8 cellular contexts compared by ENCODE assay signal in genomic region chr15:64354683-64355558, GRCh38. TPM values are rescaled to one million over a fixed set of nuclear protein-coding genes. Genes with fewer than 3 reads are reported as not detected.
A peak's percentile ranks its signal among the peaks of the same experiment; 100 is the strongest.
DNase-seq lines count a peak whose midpoint lies in the region; ATAC-seq and TF ChIP-seq lines count a peak whose summit lies in the region.

No MANE protein-coding gene starts in this region.

- peak overlapping the region; percentile 32 for H3K27ac ChIP-seq in SJCRH30
- peak overlapping the region; percentile 72 for H3K27ac ChIP-seq in effector memory CD4-positive, alpha-beta T cell (ENCODE audit: insufficient read depth, low read length, poor library complexity, severe bottlenecking)

- no peak for TF ChIP-seq CTCF in AG09309 (IDR thresholded peaks at IDR 0.05; ENCODE audit: control insufficient read depth, insufficient read depth, low read depth, low read length, missing control alignments)

- no peaks in the 10 kb centered on the region for H3K27me3 ChIP-seq in SJCRH30
- H3K27me3 ChIP-seq in effector memory CD4-positive, alpha-beta T cell (replicated peaks; ENCODE audit: control insufficient read depth, insufficient read depth, low read length, poor library complexity, severe bottlenecking): no peaks in the 10 kb centered on the region

- peaks cover 22 to 23% of the 10 kb centered on the region in 2 donors for H3K4me1 Mint-ChIP-seq in natural killer cell treated with Interleukin-12 subunit alpha and Interleukin-12 subunit beta and Interleukin-15 and Interleukin-18, amount 100 ng/mL, for 72 hours (ENCODE audit: low read depth in 2 of 2)

- H3K27ac Mint-ChIP-seq in natural killer cell treated with Interleukin-12 subunit alpha and Interleukin-12 subunit beta and Interleukin-15 and Interleukin-18, amount 100 ng/mL, for 72 hours: peak overlapping the region; percentile 73 to 91

- H3K4me3 Mint-ChIP-seq in natural killer cell treated with Interleukin-12 subunit alpha and Interleukin-12 subunit beta and Interleukin-15 and Interleukin-18, amount 100 ng/mL, for 72 hours: peak overlapping the region; percentile 95

- H3K4me3 ChIP-seq in AG09309 (ENCODE audit: control insufficient read depth, low read depth, low read length) (peak overlapping the region; percentile 70), SJCRH30 (peak overlapping the region; percentile 72)
- peak overlapping the region; percentile 98 for H3K4me3 ChIP-seq in effector memory CD4-positive, alpha-beta T cell (ENCODE audit: insufficient read depth, low read depth, low read length, poor library complexity, severe bottlenecking)

- peaks cover 5% of the 10 kb centered on the region for H3K4me1 ChIP-seq in SJCRH30
- H3K4me1 ChIP-seq in effector memory CD4-positive, alpha-beta T cell (ENCODE audit: control insufficient read depth, insufficient read depth, low read length, poor library complexity, severe bottlenecking): no peaks in the 10 kb centered on the region

- no peaks in the 10 kb centered on the region for H3K9me3 ChIP-seq in SJCRH30 (replicated peaks)
- no peaks in the 10 kb centered on the region for H3K9me3 ChIP-seq in effector memory CD4-positive, alpha-beta T cell (ENCODE audit: control insufficient read depth, low read length)

- no peaks in the 10 kb centered on the region for H3K36me3 Mint-ChIP-seq in natural killer cell treated with Interleukin-12 subunit alpha and Interleukin-12 subunit beta and Interleukin-15 and Interleukin-18, amount 100 ng/mL, for 72 hours

- H3K36me3 ChIP-seq in SJCRH30: peaks cover 4% of the 10 kb centered on the region; the same call in 1 of the 2 replicates
- H3K36me3 ChIP-seq in effector memory CD4-positive, alpha-beta T cell (ENCODE audit: control insufficient read depth, insufficient read depth, low read length): no peaks in the 10 kb centered on the region

- no peak for DNase-seq in AG09309 (ENCODE audit: low read depth)
- DNase-seq in SJCRH30: peak; percentile 18 to 26
- no peak for DNase-seq in effector memory CD4-positive, alpha-beta T cell
- no peak for DNase-seq in natural killer cell treated with Interleukin-12 subunit alpha and Interleukin-12 subunit beta and Interleukin-15 and Interleukin-18, amount 100 ng/mL, for 72 hours (ENCODE audit: low spot score)
- DNase-seq in HPDE6-E6E7 (ENCODE audit: extremely low spot score): no peak
- no peak for DNase-seq in DMS79 (lab: John Stamatoyannopoulos, UW)

- H3K27me3 Mint-ChIP-seq in natural killer cell treated with Interleukin-12 subunit alpha and Interleukin-12 subunit beta and Interleukin-15 and Interleukin-18, amount 100 ng/mL, for 72 hours: no peaks in the 10 kb centered on the region

- ATAC-seq in GM21737 (IDR thresholded peaks at IDR 0.05; ENCODE audit: unreplicated experiment) (peak; percentile 24), GM21390 (IDR thresholded peaks at IDR 0.05; ENCODE audit: unreplicated experiment) (no peak)
- peak in 1 of 2 donors; percentile 34 for ATAC-seq in natural killer cell treated with Interleukin-12 subunit alpha and Interleukin-12 subunit beta and Interleukin-15 and Interleukin-18, amount 100 ng/mL, for 72 hours

- H3K9me3 Mint-ChIP-seq in natural killer cell treated with Interleukin-12 subunit alpha and Interleukin-12 subunit beta and Interleukin-15 and Interleukin-18, amount 100 ng/mL, for 72 hours: no peaks in the 10 kb centered on the region

RNA-seq across cellular contexts. Expression of gene CSNK1G1, which starts 1.1 kb away (rescaled TPM):
- total RNA-seq in SJCRH30 (2014; rRNA removed; shearing (Covaris generic)): 15.9 and 20.3 TPM in 2 replicates
- total RNA-seq in natural killer cell treated with Interleukin-12 subunit alpha and Interleukin-12 subunit beta and Interleukin-15 and Interleukin-18, amount 100 ng/mL, for 72 hours: 10 to 100 TPM; 35.4 to 47.5 TPM

RNA-seq across cellular contexts. Expression of gene PCLAF, which starts 26.3 kb away (rescaled TPM):
- total RNA-seq in SJCRH30 (2014; rRNA removed; shearing (Covaris generic)): 581 and 605 TPM in 2 replicates
- total RNA-seq in natural killer cell treated with Interleukin-12 subunit alpha and Interleukin-12 subunit beta and Interleukin-15 and Interleukin-18, amount 100 ng/mL, for 72 hours: 10 to 100 TPM; 47.7 to 90.0 TPM

RNA-seq across cellular contexts. Expression of gene TRIP4, which starts 32.7 kb away (rescaled TPM):
- total RNA-seq in SJCRH30 (2014; rRNA removed; shearing (Covaris generic)): 7.0 and 8.8 TPM in 2 replicates
- 10 to 100 TPM; 36.6 to 42.9 TPM for total RNA-seq in natural killer cell treated with Interleukin-12 subunit alpha and Interleukin-12 subunit beta and Interleukin-15 and Interleukin-18, amount 100 ng/mL, for 72 hours

Comparison
In these comparisons a context has a peak if more than half of its experiments do, and no peak if none do; other contexts are left out.
1. DNase-seq: peak in SJCRH30 (2 of 2); none in AG09309 (single experiment), effector memory CD4-positive, alpha-beta T cell (0 of 3), natural killer cell treated with Interleukin-12 subunit alpha and Interleukin-12 subunit beta and Interleukin-15 and Interleukin-18, amount 100 ng/mL, for 72 hours (single experiment), HPDE6-E6E7 (single experiment) and DMS79 (single experiment).
2. Peak in every context shown above with its lines, with median percentiles within 50 percentile points of each other: H3K4me3 ChIP-seq.